ENCODE assay signal across 18 cellular contexts in genomic region chr21:45949928-45950739, GRCh38. TPM values are rescaled to one million over a fixed set of nuclear protein-coding genes. Genes with fewer than 3 reads are reported as not detected.
DNase-seq lines count a peak whose midpoint lies in the region; ATAC-seq, FAIRE-seq and TF ChIP-seq lines count a peak whose summit lies in the region.
"Had no signal": no experiment of that assay in that cellular context is flagged by ENCODE, and none has a peak within 500 bp of the region (broad histone marks: within the 10 kb centered on the region; RNA-seq: fewer than 3 reads in every experiment).

No MANE protein-coding gene starts in this region.

- TF ChIP-seq CTCF in fibroblast of lung (conservative IDR thresholded peaks at IDR 0.05 in 1 of 2, IDR thresholded peaks at IDR 0.05 in 1 of 2; ENCODE audit: low read depth in 1 of 2, low read length in 2 of 2) (no peak), gastrocnemius medialis (IDR thresholded peaks at IDR 0.05 in 4 of 5, conservative IDR thresholded peaks at IDR 0.05 in 1 of 5) (no peak)

- in situ Hi-C loops in gastrocnemius medialis (cut with MboI; ENCODE audit: low sequenced_read_pairs in 4 of 4): loop anchor here in 2 of 4 donors (25.0 kb wide), 1 partner anchor 162 kb away; no protein-coding TSS in a partner anchor

- peak overlapping the region; percentile 22 to 80 (median 62); a peak in 20 of 22 replicates for H3K4me2 ChIP-seq in BLaER1 treated with 17β-estradiol and CSF1 and Interleukin-3, amounts not matched to agents 10 nM and 100 nM
- H3K4me2 ChIP-seq in fibroblast of lung (ENCODE audit: extremely low read depth, insufficient read depth, low read length): peak overlapping the region; percentile 20

- ATAC-seq in gastrocnemius medialis (peak; percentile 6 to 9), HG02938 (IDR thresholded peaks at IDR 0.05; ENCODE audit: unreplicated experiment) (no peak)
- ATAC-seq in effector memory CD8-positive, alpha-beta T cell (replicated peaks): no peak

- H3K4me3 Mint-ChIP-seq in effector memory CD8-positive, alpha-beta T cell: no peak overlapping the region
- H3K4me3 Mint-ChIP-seq: mesothelial cell of epicardium had no signal

- no peaks in the 10 kb centered on the region for H3K27me3 ChIP-seq in BLaER1 treated with 17β-estradiol and CSF1 and Interleukin-3, amounts not matched to agents 10 nM and 100 nM
- peaks cover 15% of the 10 kb centered on the region for H3K27me3 ChIP-seq in fibroblast of lung (ENCODE audit: control insufficient read depth, insufficient read depth, low read length)
- peaks cover 25 to 36% (median 28%) of the 10 kb centered on the region in 3 donors for H3K27me3 ChIP-seq in gastrocnemius medialis

- DNase-seq in NCI-H1105 treated with DMSO at 0.1 percent for 48 hours (lab: John Stamatoyannopoulos, UW): peak; percentile 26
- no peak for DNase-seq in fibroblast of lung (ENCODE audit: low read depth in 2 of 2)
- DNase-seq in gastrocnemius medialis: peak in 1 of 2 donors; percentile 25
- DNase-seq in SW 1271 (lab: John Stamatoyannopoulos, UW): no peak
- DNase-seq in effector memory CD8-positive, alpha-beta T cell: no peak
- no peak for DNase-seq in HTR-8/SVneo (ENCODE audit: insufficient read length, low spot score)
- DNase-seq: activated CD4-positive, alpha-beta T cell treated with anti-CD3 and anti-CD28 coated beads, Interleukin-2, amount 50 U/mL, for 1 hour; amygdala; dorsolateral prefrontal cortex; occipital lobe had no signal

- no peak for TF ChIP-seq POLR2A in gastrocnemius medialis (IDR thresholded peaks at IDR 0.05)

- H3K79me2 ChIP-seq in fibroblast of lung (ENCODE audit: control insufficient read depth, insufficient read depth, low read length): no peaks in the 10 kb centered on the region

- H2AFZ ChIP-seq in fibroblast of lung (ENCODE audit: low read length): peak overlapping the region; percentile 6

- H3K27me3 Mint-ChIP-seq in effector memory CD8-positive, alpha-beta T cell: peaks cover 22 to 46% of the 10 kb centered on the region in 2 donors

- no peak overlapping the region for H3K4me3 ChIP-seq in BLaER1 treated with 17β-estradiol and CSF1 and Interleukin-3, amounts not matched to agents 10 nM and 100 nM
- H3K4me3 ChIP-seq in fibroblast of lung (replicated peaks in 1 of 4; ENCODE audit: control extremely low read depth in 1 of 4, insufficient read depth in 1 of 4, low read depth in 3 of 4, low read length in 4 of 4) (no peak overlapping the region), gastrocnemius medialis (no peak overlapping the region)
- H3K4me3 ChIP-seq: dorsolateral prefrontal cortex, tibial nerve had no signal

- intact Hi-C loops in gastrocnemius medialis (cut with DNase I; ENCODE audit: low total_unique reads): loop anchor here (5.0 kb wide), 1 partner anchor 688 kb away; no protein-coding TSS in a partner anchor

- no peak overlapping the region for H3K27ac Mint-ChIP-seq in effector memory CD8-positive, alpha-beta T cell

- H3K27ac ChIP-seq in BLaER1 treated with 17β-estradiol and CSF1 and Interleukin-3, amounts not matched to agents 10 nM and 100 nM: no peak overlapping the region
- H3K27ac ChIP-seq in fibroblast of lung (ENCODE audit: insufficient read depth, low read length): no peak overlapping the region
- H3K27ac ChIP-seq in gastrocnemius medialis: peak overlapping the region in 1 of 4 donors; percentile 41
- H3K27ac ChIP-seq: C4-2B, dorsolateral prefrontal cortex, tibial nerve had no signal

- H3K9ac ChIP-seq in BLaER1 treated with 17β-estradiol and CSF1 and Interleukin-3, amounts not matched to agents 10 nM and 100 nM: peak overlapping the region in 1 of 11 experiments; percentile 27; a peak in 1 of 22 replicates
- H3K9ac ChIP-seq in fibroblast of lung (ENCODE audit: insufficient read depth, low read length): no peak overlapping the region

- H3K9me3 Mint-ChIP-seq in effector memory CD8-positive, alpha-beta T cell: no peaks in the 10 kb centered on the region

- no peaks in the 10 kb centered on the region for H3K36me3 Mint-ChIP-seq in effector memory CD8-positive, alpha-beta T cell (ENCODE audit: insufficient read depth)
- H3K36me3 Mint-ChIP-seq: mesothelial cell of epicardium had no signal

- peaks cover 0 to 25% (median 9%) of the 10 kb centered on the region in 11 experiments; a peak in 10 of 22 replicates for H3K9me3 ChIP-seq in BLaER1 treated with 17β-estradiol and CSF1 and Interleukin-3, amounts not matched to agents 10 nM and 100 nM (replicated peaks in 1 of 11)
- no peaks in the 10 kb centered on the region for H3K9me3 ChIP-seq in fibroblast of lung (ENCODE audit: control insufficient read depth, insufficient read depth, low read depth, low read length)
- H3K9me3 ChIP-seq in gastrocnemius medialis: no peaks in the 10 kb centered on the region
- H3K9me3 ChIP-seq: tibial nerve had no signal

- H3K36me3 ChIP-seq in BLaER1 treated with 17β-estradiol and CSF1 and Interleukin-3, amounts not matched to agents 10 nM and 100 nM: no peaks in the 10 kb centered on the region
- H3K36me3 ChIP-seq in fibroblast of lung (ENCODE audit: control insufficient read depth, insufficient read depth, low read length): no peaks in the 10 kb centered on the region
- no peaks in the 10 kb centered on the region for H3K36me3 ChIP-seq in gastrocnemius medialis
- H3K36me3 ChIP-seq: tibial nerve had no signal

- H3K4me1 Mint-ChIP-seq in effector memory CD8-positive, alpha-beta T cell (ENCODE audit: low read depth in 2 of 2): no peaks in the 10 kb centered on the region

- H3K4me1 ChIP-seq in BLaER1 treated with 17β-estradiol and CSF1 and Interleukin-3, amounts not matched to agents 10 nM and 100 nM: peaks cover 15 to 56% (median 33%) of the 10 kb centered on the region in 10 experiments
- H3K4me1 ChIP-seq in fibroblast of lung (ENCODE audit: control insufficient read depth, extremely low read depth, insufficient read depth, low read length): peaks cover 9% of the 10 kb centered on the region
- peaks cover 0 to 7% of the 10 kb centered on the region in 2 donors for H3K4me1 ChIP-seq in gastrocnemius medialis

- no peaks in the 10 kb centered on the region; a peak in 1 of 22 replicates for H4K20me1 ChIP-seq in BLaER1 treated with 17β-estradiol and CSF1 and Interleukin-3, amounts not matched to agents 10 nM and 100 nM
- H4K20me1 ChIP-seq in fibroblast of lung (ENCODE audit: control insufficient read depth, extremely low read depth, insufficient read depth, low read length): no peaks in the 10 kb centered on the region

- no peak for FAIRE-seq in HTR-8/SVneo (lab: Jason Lieb, UNC)
- FAIRE-seq: GM12892, GM19239, RCC 7860 had no signal

RNA-seq across cellular contexts. Expression of gene COL6A1, which starts 31.4 kb away (rescaled TPM):
- total RNA-seq in fibroblast of lung (623 and 645 TPM in 2 replicates), gastrocnemius medialis (10 to 100 TPM; 50.5 to 97.8 (median 73.3) TPM)
- polyA plus RNA-seq in fibroblast of lung: 621 and 1,137 TPM in 2 replicates
- polyA plus RNA-seq in fibroblast of lung (2012): 1,146 and 2,228 TPM in 2 replicates
- polyA minus RNA-seq in fibroblast of lung (ENCODE audit: low replicate concordance): 1,147 and 1,843 TPM in 2 replicates

Comparison
In these comparisons a context has a peak if more than half of its experiments do, and no peak if none do; other contexts are left out.
1. ATAC-seq: peak in gastrocnemius medialis (2 of 2); none in HG02938 (single experiment) and effector memory CD8-positive, alpha-beta T cell (single experiment).